Comparison of ENCODE assay signal across 9 cellular contexts in the genomic region with DNA sequence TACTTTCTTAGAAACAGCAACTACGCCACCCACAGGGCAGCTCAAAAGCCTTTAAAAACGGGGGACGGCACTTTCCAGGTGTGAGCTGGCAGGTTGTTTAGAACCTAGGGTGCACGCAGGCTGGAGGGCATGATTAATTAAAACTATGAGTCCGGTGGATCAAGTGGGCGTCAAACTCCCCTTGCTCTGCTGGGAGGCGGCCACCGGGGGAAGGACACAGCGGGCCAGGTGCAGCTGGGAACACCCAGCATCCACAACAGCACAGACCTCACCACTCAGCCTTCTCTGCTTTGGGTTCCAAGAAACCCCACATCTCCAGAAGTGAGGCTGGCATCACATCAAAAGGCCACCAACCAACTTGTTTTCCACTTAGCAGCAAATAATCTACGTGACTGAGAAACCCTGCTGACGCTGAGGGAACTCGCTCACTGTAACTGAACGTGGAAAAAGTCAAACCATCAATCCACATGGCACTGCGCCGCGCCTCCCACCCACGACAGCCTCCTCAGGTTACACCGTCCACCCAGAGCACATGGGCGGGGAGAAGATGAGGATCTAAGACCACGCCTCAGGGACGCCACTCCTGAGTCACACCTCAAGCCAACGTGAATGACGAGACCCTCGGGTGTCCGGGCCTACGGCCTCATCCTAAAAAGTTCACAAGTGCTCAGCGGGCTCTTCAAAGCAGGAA.
DNase-seq lines count a peak whose midpoint lies in the region; ATAC-seq and TF ChIP-seq lines count a peak whose summit lies in the region.
"Had no signal": no experiment of that assay in that cellular context is flagged by ENCODE, and none has a peak within 500 bp of the region (broad histone marks: within the 10 kb centered on the region; RNA-seq: fewer than 3 reads in every experiment).

No MANE protein-coding gene starts in this region.

- H3K27me3 Mint-ChIP-seq in activated naive CD8-positive, alpha-beta T cell treated with anti-CD3 and anti-CD28 coated beads, Interleukin-2, amount 10 ng/mL, durations not matched to agents 7 days and 5 days, result no peaks in the 10 kb centered on the region
- H3K27me3 Mint-ChIP-seq in Caco-2 (ENCODE audit: insufficient read depth, unreplicated experiment), result no peaks in the 10 kb centered on the region
- H3K27me3 Mint-ChIP-seq: central memory CD8-positive, alpha-beta T cell had no signal

- no peak overlapping the region for H3K27ac ChIP-seq in heart right ventricle

- ATAC-seq in activated naive CD8-positive, alpha-beta T cell treated with anti-CD3 and anti-CD28 coated beads, Interleukin-2, amount 10 ng/mL, durations not matched to agents 7 days and 5 days (ENCODE audit: low read depth), result peak; percentile 43
- ATAC-seq in GM19395 (IDR thresholded peaks at IDR 0.05; ENCODE audit: unreplicated experiment) (no peak), heart right ventricle (no peak)

- no TSS peak for BruUV-seq in Caco-2 (replicated peaks; lab: Mats Ljungman, UMichigan)

- POLR2A ChIA-PET in activated naive CD8-positive, alpha-beta T cell treated with anti-CD3 and anti-CD28 coated beads, Interleukin-2, amount 10 ng/mL, durations not matched to agents 7 days and 5 days (lab: Charles Lee), result no interaction called here
- POLR2A ChIA-PET in Caco-2 (lab: Charles Lee), result no interaction called here

- CTCF ChIA-PET in Caco-2 (lab: Charles Lee), result no interaction called here

- DNase-seq in DMS53 treated with DMSO at 0.1 percent for 48 hours (lab: John Stamatoyannopoulos, UW; ENCODE audit: unreplicated experiment) (peak; percentile 40), Caco-2 (no peak), heart right ventricle (no peak), GM13976 (ENCODE audit: low spot score) (no peak)
- peak; percentile 24 to 60 for DNase-seq in activated CD4-positive, alpha-beta T cell treated with anti-CD3 and anti-CD28 coated beads for 4 hours
- no peak for DNase-seq in activated naive CD8-positive, alpha-beta T cell treated with anti-CD3 and anti-CD28 coated beads, Interleukin-2, amount 10 ng/mL, durations not matched to agents 7 days and 5 days
- peak; percentile 48 to 64 for DNase-seq in stimulated activated CD4-positive, alpha-beta T cell treated with anti-CD3 and anti-CD28 coated beads, Interleukin-2, amount 100 ng/mL, for 24 hours

- H3K36me3 Mint-ChIP-seq in activated naive CD8-positive, alpha-beta T cell treated with anti-CD3 and anti-CD28 coated beads, Interleukin-2, amount 10 ng/mL, durations not matched to agents 7 days and 5 days, result peaks cover 7% of the 10 kb centered on the region
- no peaks in the 10 kb centered on the region for H3K36me3 Mint-ChIP-seq in Caco-2 (ENCODE audit: insufficient read depth, unreplicated experiment)

- peak overlapping the region; percentile 63 for H3K27ac Mint-ChIP-seq in activated naive CD8-positive, alpha-beta T cell treated with anti-CD3 and anti-CD28 coated beads, Interleukin-2, amount 10 ng/mL, durations not matched to agents 7 days and 5 days
- H3K27ac Mint-ChIP-seq in Caco-2 (ENCODE audit: unreplicated experiment), result no peak overlapping the region

- H3K4me3 ChIP-seq in Caco-2 (ENCODE audit: low read depth, low read length), result no peak overlapping the region
- no peak overlapping the region for H3K4me3 ChIP-seq in heart right ventricle

- 91 to 92% methylated on average over 27 of the region's 27 CpGs for WGBS in heart right ventricle, 2 donors

- H3K9me3 ChIP-seq in Caco-2, result no peaks in the 10 kb centered on the region
- H3K9me3 ChIP-seq in heart right ventricle, result no peaks in the 10 kb centered on the region

- H3K4me3 Mint-ChIP-seq in activated naive CD8-positive, alpha-beta T cell treated with anti-CD3 and anti-CD28 coated beads, Interleukin-2, amount 10 ng/mL, durations not matched to agents 7 days and 5 days, result peak overlapping the region; percentile 11
- no peak overlapping the region for H3K4me3 Mint-ChIP-seq in Caco-2 (ENCODE audit: unreplicated experiment)
- H3K4me3 Mint-ChIP-seq: central memory CD8-positive, alpha-beta T cell had no signal

- H3K27me3 ChIP-seq in Caco-2 (replicated peaks; ENCODE audit: control insufficient read depth, insufficient read depth, low read length) (no peaks in the 10 kb centered on the region), heart right ventricle (no peaks in the 10 kb centered on the region)

- no peaks in the 10 kb centered on the region for H3K4me1 ChIP-seq in Caco-2
- peaks cover 0 to 27% (median 4%) of the 10 kb centered on the region in 9 donors for H3K4me1 ChIP-seq in heart right ventricle

- H3K9me3 Mint-ChIP-seq in activated naive CD8-positive, alpha-beta T cell treated with anti-CD3 and anti-CD28 coated beads, Interleukin-2, amount 10 ng/mL, durations not matched to agents 7 days and 5 days, result no peaks in the 10 kb centered on the region
- no peaks in the 10 kb centered on the region for H3K9me3 Mint-ChIP-seq in Caco-2 (ENCODE audit: unreplicated experiment)
- H3K9me3 Mint-ChIP-seq: central memory CD8-positive, alpha-beta T cell had no signal

- H3K36me3 ChIP-seq in Caco-2 (ENCODE audit: control insufficient read depth, insufficient read depth, low read length) (no peaks in the 10 kb centered on the region), heart right ventricle (peaks cover 0 to 44% (median 17%) of the 10 kb centered on the region in 9 donors)

- in situ Hi-C loops in GM13976 (cut with MboI; ENCODE audit: low sequenced_read_pairs, unreplicated experiment), result no loop called here

- TF ChIP-seq CTCF in Caco-2 (IDR thresholded peaks at IDR 0.05; ENCODE audit: insufficient read depth in 1 of 2, low read depth in 1 of 2, low read length in 1 of 2, severe bottlenecking in 1 of 2, unreplicated experiment in 1 of 2) (no peak), heart right ventricle (IDR thresholded peaks at IDR 0.05) (no peak), GM13976 (IDR thresholded peaks at IDR 0.05; ENCODE audit: borderline replicate concordance, control extremely low read depth, extremely low read depth, insufficient read depth, missing control alignments) (no peak)

- intact Hi-C loops in Caco-2 (cut with micrococcal nuclease; ENCODE audit: unreplicated experiment), result no loop called here
- intact Hi-C loops in heart right ventricle (cut with DNase I), result no loop called here

- peaks cover 43% of the 10 kb centered on the region for H3K4me1 Mint-ChIP-seq in activated naive CD8-positive, alpha-beta T cell treated with anti-CD3 and anti-CD28 coated beads, Interleukin-2, amount 10 ng/mL, durations not matched to agents 7 days and 5 days
- peaks cover 13% of the 10 kb centered on the region for H3K4me1 Mint-ChIP-seq in Caco-2 (ENCODE audit: low read depth, unreplicated experiment)

Comparison
In these comparisons a context has a peak if more than half of its experiments do, and no peak if none do; other contexts are left out.
1. DNase-seq: peak in DMS53 treated with DMSO at 0.1 percent for 48 hours (single experiment), activated CD4-positive, alpha-beta T cell treated with anti-CD3 and anti-CD28 coated beads for 4 hours (2 of 2) and stimulated activated CD4-positive, alpha-beta T cell treated with anti-CD3 and anti-CD28 coated beads, Interleukin-2, amount 100 ng/mL, for 24 hours (2 of 2); none in activated naive CD8-positive, alpha-beta T cell treated with anti-CD3 and anti-CD28 coated beads, Interleukin-2, amount 10 ng/mL, durations not matched to agents 7 days and 5 days (single experiment), Caco-2 (0 of 2), heart right ventricle (0 of 2) and GM13976 (single experiment).